ENCODE assay signal across 26 cellular contexts in the genomic region with DNA sequence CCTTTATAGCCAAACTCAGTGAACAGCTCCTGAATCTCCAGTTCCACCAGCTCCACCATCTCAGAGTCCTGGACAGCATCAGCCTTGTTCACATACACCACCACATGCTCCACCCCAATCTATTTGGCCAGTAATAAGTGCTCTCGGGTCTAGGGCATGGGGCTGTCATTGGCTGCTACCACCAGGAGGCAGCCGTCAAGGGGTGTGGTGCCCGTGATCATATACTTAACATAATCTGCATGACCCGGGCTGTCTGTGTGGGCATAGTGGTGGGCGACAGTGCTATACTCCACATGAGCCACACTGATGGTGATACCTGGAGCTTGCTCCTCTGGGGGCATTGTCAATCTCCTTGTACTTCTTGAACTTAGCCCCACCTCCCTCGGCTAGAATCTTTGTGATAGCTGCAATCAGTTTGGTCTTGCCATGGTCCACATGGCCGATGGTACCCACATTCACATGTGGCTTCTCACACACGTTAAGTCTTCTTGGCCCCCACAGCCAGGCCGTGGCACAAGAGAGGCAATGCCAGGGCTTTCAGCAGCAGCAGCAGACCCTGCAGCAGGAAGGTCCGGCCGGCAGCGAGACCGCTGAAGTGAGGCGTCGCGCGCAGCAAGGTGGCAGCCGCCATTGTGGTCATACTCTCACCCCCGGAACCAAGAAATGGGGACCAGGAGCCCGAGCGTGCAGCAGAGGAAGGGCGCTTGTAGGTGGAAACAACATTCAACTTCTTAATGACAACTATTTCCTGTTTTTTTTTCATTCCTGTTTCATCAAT.
"Had no signal": no experiment of that assay in that cellular context is flagged by ENCODE, and none has a peak within 500 bp of the region (broad histone marks: within the 10 kb centered on the region; RNA-seq: fewer than 3 reads in every experiment).

No MANE protein-coding gene starts in this region.

- H3K27ac ChIP-seq: neural progenitor cell, neutrophil, pancreas, psoas muscle, right lobe of liver, sigmoid colon, suprapubic skin, testis, tibial artery, transverse colon, upper lobe of right lung, vagina had no signal

- H2AFZ ChIP-seq: neural progenitor cell had no signal

- H3K4me1 ChIP-seq: neural progenitor cell, pancreas, psoas muscle, right lobe of liver, sigmoid colon, suprapubic skin, testis, tibial artery, transverse colon, upper lobe of right lung, vagina had no signal

- FAIRE-seq: pancreas, small intestine had no signal

- H3K36me3 ChIP-seq: neural progenitor cell, neutrophil, pancreas, right lobe of liver, sigmoid colon, suprapubic skin, tibial artery, transverse colon, upper lobe of right lung, vagina had no signal

- H3K4me2 ChIP-seq: neural progenitor cell had no signal

- H3K4me3 ChIP-seq: neural progenitor cell, pancreas, psoas muscle, right lobe of liver, sigmoid colon, suprapubic skin, testis, tibial artery, transverse colon, upper lobe of right lung, vagina had no signal

- ATAC-seq: naive thymus-derived CD4-positive, alpha-beta T cell; natural killer cell; pancreas; psoas muscle; right cardiac atrium; right lobe of liver; stimulated activated memory B cell treated with anti-CD40 and anti-IgM and Interleukin-4, amounts not matched to agents 10 μg/mL and 1 μg/mL and 100 μg/mL, for 72 hours; stimulated activated naive CD8-positive, alpha-beta T cell treated with anti-CD3 and anti-CD28 coated beads, Interleukin-15, amount 100 ng/mL, for 72 hours; stimulated activated naive CD8-positive, alpha-beta T cell treated with anti-CD3 and anti-CD28 coated beads, Interleukin-15, Interleukin-2, amounts not matched to agents 100 U/mL and 50 U/mL, for 24 hours; upper lobe of right lung had no signal

- H3K9me3 ChIP-seq: neutrophil, pancreas, psoas muscle, right lobe of liver, sigmoid colon, suprapubic skin, testis, tibial artery, transverse colon, upper lobe of right lung, vagina had no signal

- DNase-seq: naive thymus-derived CD4-positive, alpha-beta T cell; natural killer cell; nucleus accumbens; psoas muscle; right cardiac atrium; right lobe of liver; sigmoid colon; small intestine; stimulated activated CD4-positive, alpha-beta T cell treated with anti-CD3 and anti-CD28 coated beads, Interleukin-15, amount 100 ng/mL, for 24 hours; stimulated activated CD4-positive, alpha-beta T cell treated with anti-CD3 and anti-CD28 coated beads, Interleukin-2, amount 100 ng/mL, for 24 hours; stimulated activated CD4-positive, alpha-beta T cell treated with anti-CD3 and anti-CD28 coated beads, Interleukin-2, amount 100 ng/mL, for 48 hours; stimulated activated CD4-positive, alpha-beta T cell treated with anti-CD3 and anti-CD28 coated beads, Interleukin-4, amount 100 ng/mL, for 24 hours; stimulated activated naive CD4-positive, alpha-beta T cell; stimulated activated naive CD8-positive, alpha-beta T cell treated with anti-CD3 and anti-CD28 coated beads, Interleukin-15, amount 100 ng/mL, for 72 hours; stimulated activated naive CD8-positive, alpha-beta T cell treated with anti-CD3 and anti-CD28 coated beads, Interleukin-15, Interleukin-2, amounts not matched to agents 100 U/mL and 50 U/mL, for 24 hours; substantia nigra; testis; tibial artery; transverse colon; upper lobe of right lung had no signal

- H3K27me3 ChIP-seq: neural progenitor cell, neutrophil, pancreas, right lobe of liver, sigmoid colon, suprapubic skin, testis, transverse colon, upper lobe of right lung, vagina had no signal

- H3K9ac ChIP-seq: neural progenitor cell had no signal
